Comparison of ENCODE assay signal across 9 cellular contexts in genomic region chr6:35317483-35318199, GRCh38. TPM values are rescaled to one million over a fixed set of nuclear protein-coding genes. Genes with fewer than 3 reads are reported as not detected.
DNase-seq lines count a peak whose midpoint lies in the region; ATAC-seq and TF ChIP-seq lines count a peak whose summit lies in the region.
"Had no signal": no experiment of that assay in that cellular context is flagged by ENCODE, and none has a peak within 500 bp of the region (broad histone marks: within the 10 kb centered on the region; RNA-seq: fewer than 3 reads in every experiment).

No MANE protein-coding gene starts in this region.

- ATAC-seq in memory B cell (ENCODE audit: low read depth) = no peak
- ATAC-seq in GM21367 (IDR thresholded peaks at IDR 0.05; ENCODE audit: unreplicated experiment) = no peak

- H3K36me3 ChIP-seq in urinary bladder (ENCODE audit: insufficient read depth) = no peaks in the 10 kb centered on the region

- H3K27ac ChIP-seq in coronary artery (no peak overlapping the region), urinary bladder (ENCODE audit: low read depth) (no peak overlapping the region)

- CTCF ChIA-PET in activated naive CD4-positive, alpha-beta T cell treated with anti-CD3 and anti-CD28 coated beads, Interleukin-2, amount 10 ng/mL, durations not matched to agents 7 days and 5 days (lab: Charles Lee) = interaction anchor here (0.5 to 1.2 kb wide), 3 partner anchors 9 to 16 kb away, joined by 3 to 4 read pairs (median 3); no protein-coding TSS in a partner anchor

- no peaks in the 10 kb centered on the region for H3K27me3 Mint-ChIP-seq in activated naive CD4-positive, alpha-beta T cell treated with anti-CD3 and anti-CD28 coated beads, Interleukin-2, amount 10 ng/mL, durations not matched to agents 7 days and 5 days
- no peaks in the 10 kb centered on the region for H3K27me3 Mint-ChIP-seq in memory B cell

- H3K4me1 Mint-ChIP-seq in activated naive CD4-positive, alpha-beta T cell treated with anti-CD3 and anti-CD28 coated beads, Interleukin-2, amount 10 ng/mL, durations not matched to agents 7 days and 5 days = peaks cover 43% of the 10 kb centered on the region
- H3K4me1 Mint-ChIP-seq in memory B cell = peaks cover 24% of the 10 kb centered on the region

- TF ChIP-seq CTCF in coronary artery (IDR thresholded peaks at IDR 0.05) = no peak

- no peaks in the 10 kb centered on the region for H3K9me3 Mint-ChIP-seq in activated naive CD4-positive, alpha-beta T cell treated with anti-CD3 and anti-CD28 coated beads, Interleukin-2, amount 10 ng/mL, durations not matched to agents 7 days and 5 days
- H3K9me3 Mint-ChIP-seq in memory B cell = no peaks in the 10 kb centered on the region

- in situ Hi-C loops in KBM-7 (cut with MboI; ENCODE audit: low pct_unique_long_range_greater_than_20kb, low sequenced_read_pairs) = loop anchor here (25.0 kb wide), 1 partner anchor 420 kb away; the partner anchor contains the start of gene ARMC12

- no peak overlapping the region for H3K4me3 Mint-ChIP-seq in activated naive CD4-positive, alpha-beta T cell treated with anti-CD3 and anti-CD28 coated beads, Interleukin-2, amount 10 ng/mL, durations not matched to agents 7 days and 5 days
- H3K4me3 Mint-ChIP-seq in memory B cell = no peak overlapping the region

- 19% methylated on average over 28 of the region's 28 CpGs for WGBS in urinary bladder

- H3K36me3 Mint-ChIP-seq in activated naive CD4-positive, alpha-beta T cell treated with anti-CD3 and anti-CD28 coated beads, Interleukin-2, amount 10 ng/mL, durations not matched to agents 7 days and 5 days = peaks cover 83% of the 10 kb centered on the region
- peaks cover 46% of the 10 kb centered on the region for H3K36me3 Mint-ChIP-seq in memory B cell

- H3K27ac Mint-ChIP-seq in activated naive CD4-positive, alpha-beta T cell treated with anti-CD3 and anti-CD28 coated beads, Interleukin-2, amount 10 ng/mL, durations not matched to agents 7 days and 5 days = peak overlapping the region; percentile 11
- H3K27ac Mint-ChIP-seq in memory B cell = peak overlapping the region; percentile 17

- H3K4me1 ChIP-seq in urinary bladder (ENCODE audit: insufficient read depth) = no peaks in the 10 kb centered on the region

- H3K4me3 ChIP-seq in coronary artery (peak overlapping the region; percentile 73), urinary bladder (ENCODE audit: low read depth, low read length) (peak overlapping the region; percentile 37)

- DNase-seq in activated naive CD4-positive, alpha-beta T cell treated with anti-CD3 and anti-CD28 coated beads, Interleukin-2, amount 10 ng/mL, durations not matched to agents 7 days and 5 days = no peak
- DNase-seq in activated naive CD4-positive, alpha-beta T cell treated with Interleukin-2 at 50 U/mL for 16 hours = no peak
- DNase-seq in coronary artery (ENCODE audit: low spot score) = no peak
- no peak for DNase-seq in memory B cell (ENCODE audit: low spot score in 2 of 2)
- DNase-seq in NCI-H2171 treated with DMSO at 0.1 percent for 48 hours (lab: John Stamatoyannopoulos, UW) = no peak
- DNase-seq in KBM-7 = no peak
- DNase-seq: activated CD4-positive, alpha-beta T cell treated with anti-CD3 and anti-CD28 coated beads for 4 hours had no signal

RNA-seq across cellular contexts. Expression of gene DEF6, which starts 20.0 kb away (rescaled TPM):
- total RNA-seq in urinary bladder = 7.2 TPM
- 7.8 TPM for polyA plus RNA-seq in urinary bladder

RNA-seq across cellular contexts. Expression of gene PPARD, which starts 24.7 kb away (rescaled TPM):
- total RNA-seq in urinary bladder = 5.8 TPM
- polyA plus RNA-seq in urinary bladder = 30.1 TPM

RNA-seq across cellular contexts. Expression of gene ZNF76, which starts 58.1 kb away (rescaled TPM):
- 14.5 TPM for total RNA-seq in urinary bladder
- polyA plus RNA-seq in urinary bladder = 27.8 TPM
